15 cellular contexts compared by ENCODE assay signal in genomic region chr3:12969487-12969886, GRCh38.
DNase-seq lines count a peak whose midpoint lies in the region; ATAC-seq and TF ChIP-seq lines count a peak whose summit lies in the region.
"Had no signal": no experiment of that assay in that cellular context is flagged by ENCODE, and none has a peak within 500 bp of the region (broad histone marks: within the 10 kb centered on the region; RNA-seq: fewer than 3 reads in every experiment).

No MANE protein-coding gene starts in this region.

- peaks cover 65% of the 10 kb centered on the region for H3K4me1 ChIP-seq in psoas muscle

- H3K9me3 Mint-ChIP-seq in activated T-cell treated with anti-CD3 and anti-CD28 coated beads, Interleukin-2, amount 50 U/mL, for 24 hours, result no peaks in the 10 kb centered on the region

- intact Hi-C loops in left cardiac atrium (cut with DNase I), result no loop called here
- intact Hi-C loops in psoas muscle (cut with DNase I), result loop anchor here in 1 of 2 donors (5.0 kb wide), 1 partner anchor 37 kb away; no protein-coding TSS in a partner anchor

- DNase-seq in DMS79 treated with DMSO at 0.1 percent for 48 hours (lab: John Stamatoyannopoulos, UW), result peak; percentile 36
- DNase-seq in NCI-H69 (lab: John Stamatoyannopoulos, UW), result peak; percentile 4
- DNase-seq in left cardiac atrium, result no peak
- peak in 1 of 2 donors; percentile 73 for DNase-seq in psoas muscle
- DNase-seq in NOMO-1 treated with dmso at 0.1 percent for 144 hours (lab: John Stamatoyannopoulos, UW; ENCODE audit: unreplicated experiment), result no peak
- DNase-seq in activated T-cell treated with anti-CD3 and anti-CD28 coated beads, Interleukin-2, amount 50 U/mL, for 24 hours, result no peak
- DNase-seq: BE2C, dermis blood vessel endothelial cell, islet precursor cell, NCI-H2107, pancreas, trophoblast cell had no signal

- no peaks in the 10 kb centered on the region for H3K27me3 Mint-ChIP-seq in activated T-cell treated with anti-CD3 and anti-CD28 coated beads, Interleukin-2, amount 50 U/mL, for 24 hours

- H3K36me3 ChIP-seq in psoas muscle (ENCODE audit: insufficient read depth in 1 of 2, low read depth in 1 of 2), result no peaks in the 10 kb centered on the region
- H3K36me3 ChIP-seq: BE2C, pancreas had no signal

- no peak for TF ChIP-seq CTCF in psoas muscle (IDR thresholded peaks at IDR 0.05)

- H3K27ac ChIP-seq in psoas muscle, result peak overlapping the region; percentile 93
- H3K27ac ChIP-seq: pancreas had no signal

- no peak overlapping the region for H3K4me3 Mint-ChIP-seq in activated T-cell treated with anti-CD3 and anti-CD28 coated beads, Interleukin-2, amount 50 U/mL, for 24 hours

- no peak overlapping the region for H3K27ac Mint-ChIP-seq in activated T-cell treated with anti-CD3 and anti-CD28 coated beads, Interleukin-2, amount 50 U/mL, for 24 hours

- 17 to 21% (median 19%) methylated on average over 6 of the region's 6 CpGs for WGBS in psoas muscle, 3 donors

- no peaks in the 10 kb centered on the region for H3K9me3 ChIP-seq in psoas muscle
- H3K9me3 ChIP-seq: BE2C, pancreas had no signal

- H3K36me3 Mint-ChIP-seq in activated T-cell treated with anti-CD3 and anti-CD28 coated beads, Interleukin-2, amount 50 U/mL, for 24 hours (ENCODE audit: low read depth), result peaks cover 4% of the 10 kb centered on the region

- H3K4me1 Mint-ChIP-seq in activated T-cell treated with anti-CD3 and anti-CD28 coated beads, Interleukin-2, amount 50 U/mL, for 24 hours (ENCODE audit: low read depth), result peaks cover 53% of the 10 kb centered on the region

- no peaks in the 10 kb centered on the region for H3K27me3 ChIP-seq in psoas muscle (ENCODE audit: insufficient read depth in 3 of 3, low read length in 2 of 3)
- H3K27me3 ChIP-seq: BE2C, pancreas had no signal

- H3K4me3 ChIP-seq in psoas muscle, result no peak overlapping the region
- H3K4me3 ChIP-seq: pancreas had no signal

- ATAC-seq in left cardiac atrium (peak; percentile 5 to 32), psoas muscle (peak; percentile 46 to 67 (median 60)), HG02610 (IDR thresholded peaks at IDR 0.05; ENCODE audit: unreplicated experiment) (no peak)
- ATAC-seq: activated CD4-positive, CD25-positive, alpha-beta regulatory T cell treated with anti-CD3 and anti-CD28 coated beads, Interleukin-2, amount 50 U/mL, for 24 hours; esophagus mucosa; pancreas had no signal

Comparison
In these comparisons a context has a peak if more than half of its experiments do, and no peak if none do; other contexts are left out.
1. DNase-seq: peak in DMS79 treated with DMSO at 0.1 percent for 48 hours (single experiment) and NCI-H69 (single experiment); none in left cardiac atrium (single experiment), NOMO-1 treated with dmso at 0.1 percent for 144 hours (single experiment) and activated T-cell treated with anti-CD3 and anti-CD28 coated beads, Interleukin-2, amount 50 U/mL, for 24 hours (single experiment).